Comparison of ENCODE assay signal across 18 cellular contexts in the genomic region with DNA sequence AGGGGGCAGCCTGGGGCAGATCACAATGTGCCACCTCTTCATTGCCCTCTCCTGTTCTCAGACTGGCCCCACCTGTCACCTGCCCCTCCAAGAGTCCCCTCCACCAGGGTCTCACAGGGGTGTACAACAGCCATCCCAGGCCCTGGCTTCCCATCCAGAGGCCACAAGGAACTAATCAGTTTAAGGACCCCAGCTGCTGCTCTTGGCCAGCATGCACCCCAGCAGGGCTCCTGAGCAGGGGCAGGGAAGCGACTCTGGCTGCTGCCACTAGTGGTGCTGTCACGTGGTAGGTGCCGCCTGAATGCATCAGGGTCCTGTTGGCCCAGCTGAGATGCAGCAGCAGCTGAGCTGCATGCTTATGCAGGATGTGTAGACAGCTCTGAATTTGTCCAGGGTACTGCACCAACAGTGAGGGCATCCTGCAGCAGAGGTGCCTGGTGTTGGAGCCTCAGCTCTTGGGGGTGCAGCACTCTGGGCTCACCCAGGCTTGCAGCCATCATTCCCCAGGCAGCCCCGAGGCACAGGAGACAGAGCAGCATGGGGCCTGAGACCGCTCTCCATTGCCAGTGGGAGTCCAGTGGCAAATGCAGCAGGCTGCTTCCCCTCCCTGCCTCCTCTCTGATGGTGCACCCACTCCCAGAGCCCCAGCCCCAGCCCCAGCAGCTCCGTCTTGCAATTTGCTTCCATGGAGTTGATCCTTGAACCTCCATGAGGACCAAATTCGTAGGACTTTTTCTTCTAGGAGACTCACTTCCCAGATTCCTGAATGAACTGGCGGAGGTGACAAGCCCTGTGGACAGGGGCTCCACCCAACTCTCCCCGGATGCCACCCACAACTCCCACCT.
A peak's percentile ranks its signal among the peaks of the same experiment; 100 is the strongest.
DNase-seq lines count a peak whose midpoint lies in the region; ATAC-seq, FAIRE-seq and TF ChIP-seq lines count a peak whose summit lies in the region.
"Had no signal": no experiment of that assay in that cellular context is flagged by ENCODE, and none has a peak within 500 bp of the region (broad histone marks: within the 10 kb centered on the region; RNA-seq: fewer than 3 reads in every experiment).

No MANE protein-coding gene starts in this region.

- TF ChIP-seq CTCF in mammary epithelial cell (conservative IDR thresholded peaks at IDR 0.05 in 1 of 2, IDR thresholded peaks at IDR 0.05 in 1 of 2; ENCODE audit: extremely low read depth in 1 of 2, insufficient read depth in 1 of 2, low read depth in 1 of 2, low read length in 2 of 2): no peak
- TF ChIP-seq CTCF in MCF 10A (IDR thresholded peaks at IDR 0.05; ENCODE audit: unreplicated experiment): no peak
- no peak for TF ChIP-seq CTCF in GM12878 (IDR thresholded peaks at IDR 0.05 in 2 of 3, conservative IDR thresholded peaks at IDR 0.05 in 1 of 3; ENCODE audit: control insufficient read depth in 2 of 3, extremely low read depth in 1 of 3, insufficient read depth in 1 of 3, low read depth in 3 of 3, low read length in 3 of 3)
- no peak for TF ChIP-seq CTCF in osteoblast (IDR thresholded peaks at IDR 0.05; ENCODE audit: extremely low read depth, low read depth, low read length)
- TF ChIP-seq CTCF in prostate gland (IDR thresholded peaks at IDR 0.05): no peak

- H3K36me3 ChIP-seq in mammary epithelial cell (ENCODE audit: insufficient read depth, low read length) (no peaks in the 10 kb centered on the region), GM12878 (ENCODE audit: control insufficient read depth in 2 of 2, insufficient read depth in 2 of 2, low read length in 1 of 2) (no peaks in the 10 kb centered on the region), osteoblast (ENCODE audit: insufficient read depth, low read length) (no peaks in the 10 kb centered on the region), prostate gland (no peaks in the 10 kb centered on the region)
- H3K36me3 ChIP-seq: BLaER1, HAP-1 had no signal

- no peak for ATAC-seq in GM12878

- H3K36me3 Mint-ChIP-seq in MCF 10A (ENCODE audit: insufficient read depth, unreplicated experiment): no peaks in the 10 kb centered on the region
- H3K36me3 Mint-ChIP-seq: CD8-positive, alpha-beta memory T cell had no signal

- H3K27ac ChIP-seq in mammary epithelial cell (ENCODE audit: insufficient read depth, low read depth, low read length) (no peak overlapping the region), GM12878 (ENCODE audit: control insufficient read depth, insufficient read depth) (no peak overlapping the region), osteoblast (ENCODE audit: low read depth, low read length) (no peak overlapping the region), prostate gland (no peak overlapping the region)
- H3K27ac ChIP-seq: BLaER1, HL-60 had no signal

- peaks cover 22% of the 10 kb centered on the region for H3K4me1 ChIP-seq in mammary epithelial cell (ENCODE audit: insufficient read depth, low read length)
- H3K4me1 ChIP-seq in GM12878 (ENCODE audit: control insufficient read depth, insufficient read depth, low read length): no peaks in the 10 kb centered on the region
- H3K4me1 ChIP-seq in osteoblast (ENCODE audit: insufficient read depth, low read length): no peaks in the 10 kb centered on the region
- no peaks in the 10 kb centered on the region for H3K4me1 ChIP-seq in prostate gland (replicated peaks)
- H3K4me1 ChIP-seq: Caco-2, HAP-1 had no signal

- CTCF ChIA-PET in mammary epithelial cell (lab: Charles Lee; ENCODE audit: low non-redundant PET): no interaction called here
- CTCF ChIA-PET in MCF 10A (lab: Yijun Ruan, JAX): no interaction called here
- CTCF ChIA-PET in GM12878 (lab: Yijun Ruan, JAX): no interaction called here

- SMC1A ChIA-PET in GM12878 (lab: Charles Lee; ENCODE audit: uncharacterized antibody, unreplicated experiment): no interaction called here

- FAIRE-seq in GM12878 (lab: Jason Lieb, UNC): no peak
- FAIRE-seq: H1 had no signal

- no peaks in the 10 kb centered on the region for H3K9me3 Mint-ChIP-seq in MCF 10A (ENCODE audit: unreplicated experiment)
- H3K9me3 Mint-ChIP-seq: CD8-positive, alpha-beta memory T cell had no signal

- no peak for TF ChIP-seq RAD21 in GM12878 (IDR thresholded peaks at IDR 0.05; ENCODE audit: insufficient read depth, low read depth, low read length)

- H3K79me2 ChIP-seq in mammary epithelial cell (ENCODE audit: insufficient read depth, low read length) (no peaks in the 10 kb centered on the region), GM12878 (ENCODE audit: control insufficient read depth, insufficient read depth, low read length) (no peaks in the 10 kb centered on the region), osteoblast (ENCODE audit: insufficient read depth, low read length) (no peaks in the 10 kb centered on the region)

- in situ Hi-C loops in mammary epithelial cell (cut with MboI; ENCODE audit: low sequenced_read_pairs in 2 of 2): no loop called here
- in situ Hi-C loops in GM12878 (cut with MboI): no loop called here

- H3K4me3 Mint-ChIP-seq in MCF 10A (ENCODE audit: unreplicated experiment): no peak overlapping the region
- H3K4me3 Mint-ChIP-seq: CD8-positive, alpha-beta memory T cell; HFFc6 had no signal

- H3K4me2 ChIP-seq in mammary epithelial cell (ENCODE audit: insufficient read depth, low read depth, low read length): no peak overlapping the region
- no peak overlapping the region for H3K4me2 ChIP-seq in GM12878 (ENCODE audit: control insufficient read depth, insufficient read depth)
- no peak overlapping the region for H3K4me2 ChIP-seq in osteoblast (ENCODE audit: insufficient read depth, low read length)
- H3K4me2 ChIP-seq: BLaER1 had no signal

- 100% methylated on average over 3 of the region's 9 CpGs for WGBS in mammary epithelial cell (ENCODE audit: low coverage, missing lambda C conversion rate)
- 19% methylated on average over 9 of the region's 9 CpGs for WGBS in GM12878 (ENCODE audit: insufficient coverage, insufficient replicate concordance, low lambda C conversion rate, missing lambda C conversion rate)
- 89% methylated on average over 9 of the region's 9 CpGs for WGBS in prostate gland

- no peaks in the 10 kb centered on the region for H3K9me3 ChIP-seq in mammary epithelial cell (replicated peaks; ENCODE audit: insufficient read depth, low read length)
- no peaks in the 10 kb centered on the region for H3K9me3 ChIP-seq in GM12878 (replicated peaks; ENCODE audit: control insufficient read depth, insufficient read depth, low read length)
- H3K9me3 ChIP-seq in osteoblast (ENCODE audit: low read depth, low read length): no peaks in the 10 kb centered on the region
- no peaks in the 10 kb centered on the region for H3K9me3 ChIP-seq in prostate gland
- H3K9me3 ChIP-seq: BLaER1, Caco-2, HAP-1 had no signal

- H3K27ac Mint-ChIP-seq in MCF 10A (ENCODE audit: low read depth, unreplicated experiment): no peak overlapping the region
- H3K27ac Mint-ChIP-seq: CD8-positive, alpha-beta memory T cell; HFFc6 had no signal

- H4K20me1 ChIP-seq in mammary epithelial cell (ENCODE audit: insufficient read depth, low read length) (no peaks in the 10 kb centered on the region), GM12878 (ENCODE audit: control insufficient read depth, insufficient read depth) (no peaks in the 10 kb centered on the region), osteoblast (ENCODE audit: insufficient read depth, low read length) (no peaks in the 10 kb centered on the region)
- H4K20me1 ChIP-seq: BLaER1 had no signal

- dilution Hi-C loops in mammary epithelial cell (cut with HindIII; ENCODE audit: low sequenced_read_pairs): no loop called here

- intact Hi-C loops in mammary epithelial cell (cut with micrococcal nuclease): loop anchor here (1.0 kb wide), 1 partner anchor 21 kb away; no protein-coding TSS in a partner anchor
- intact Hi-C loops in MCF 10A (cut with micrococcal nuclease): no loop called here
- intact Hi-C loops in GM12878 (cut with micrococcal nuclease; ENCODE audit: unreplicated experiment): no loop called here
- intact Hi-C loops in prostate gland (cut with DNase I): no loop called here

- TF ChIP-seq POLR2A in GM12878 (IDR thresholded peaks at IDR 0.05; ENCODE audit: low read depth, low read length): no peak
- TF ChIP-seq POLR2A in prostate gland (IDR thresholded peaks at IDR 0.05): no peak

- BruUV-seq in mammary epithelial cell (replicated peaks; lab: Mats Ljungman, UMichigan): no TSS peak
- no TSS peak for BruUV-seq in MCF 10A (replicated peaks; lab: Mats Ljungman, UMichigan)
- BruUV-seq in GM12878 (replicated peaks; lab: Mats Ljungman, UMichigan): no TSS peak

- H3K9ac ChIP-seq in mammary epithelial cell (ENCODE audit: insufficient read depth, low read length) (no peak overlapping the region), GM12878 (ENCODE audit: control insufficient read depth, insufficient read depth, low read length) (no peak overlapping the region)
- H3K9ac ChIP-seq: BLaER1 had no signal

- no peaks in the 10 kb centered on the region for H3K27me3 Mint-ChIP-seq in MCF 10A (ENCODE audit: insufficient read depth, unreplicated experiment)

- H3K4me3 ChIP-seq in mammary epithelial cell (replicated peaks in 1 of 3; ENCODE audit: insufficient read depth in 1 of 3, low read depth in 2 of 3, low read length in 3 of 3) (no peak overlapping the region), GM12878 (no peak overlapping the region), osteoblast (ENCODE audit: insufficient read depth, low read length) (no peak overlapping the region), prostate gland (no peak overlapping the region)
- H3K4me3 ChIP-seq: BLaER1, HAP-1 had no signal

- peak overlapping the region; percentile 62 for H2AFZ ChIP-seq in mammary epithelial cell (ENCODE audit: low read depth, low read length)
- no peak overlapping the region for H2AFZ ChIP-seq in GM12878 (ENCODE audit: control insufficient read depth, low read depth, low read length)
- H2AFZ ChIP-seq in osteoblast (ENCODE audit: low read length): no peak overlapping the region

- POLR2A ChIA-PET in MCF 10A (lab: Yijun Ruan, JAX) (no interaction called here), GM12878 (lab: Charles Lee) (no interaction called here)

- H3K4me1 Mint-ChIP-seq in MCF 10A (ENCODE audit: insufficient read depth, unreplicated experiment): no peaks in the 10 kb centered on the region
- H3K4me1 Mint-ChIP-seq: CD8-positive, alpha-beta memory T cell had no signal

- DNase-seq in mammary epithelial cell (no peak), MCF 10A (ENCODE audit: unreplicated experiment) (no peak), GM12878 (ENCODE audit: low read depth, low spot score) (no peak), osteoblast (ENCODE audit: insufficient read length, low spot score, missing footprints) (peak; percentile 51), glomerular visceral epithelial cell (ENCODE audit: extremely low spot score) (no peak), prostate gland (ENCODE audit: low spot score) (no peak), NCI-H1105 (lab: John Stamatoyannopoulos, UW) (no peak)
- DNase-seq: 8988T; AML-193; Caco-2; CD8-positive, alpha-beta memory T cell; DND-41; GDM1; HFFc6 had no signal

- no peak for TF ChIP-seq EP300 in GM12878 (IDR thresholded peaks at IDR 0.05; ENCODE audit: borderline replicate concordance in 1 of 2, control insufficient read depth in 1 of 2, low read depth in 2 of 2, low read length in 2 of 2)

- RAD21 ChIA-PET in GM12878 (lab: Charles Lee; ENCODE audit: unreplicated experiment): no interaction called here

- H3K27me3 ChIP-seq in mammary epithelial cell (ENCODE audit: insufficient read depth, low read length) (no peaks in the 10 kb centered on the region), GM12878 (replicated peaks in 1 of 2; ENCODE audit: control insufficient read depth in 2 of 2, insufficient read depth in 2 of 2, low read length in 1 of 2) (no peaks in the 10 kb centered on the region), osteoblast (ENCODE audit: insufficient read depth, low read length) (no peaks in the 10 kb centered on the region), prostate gland (replicated peaks; ENCODE audit: insufficient read depth) (no peaks in the 10 kb centered on the region)
- H3K27me3 ChIP-seq: BLaER1 had no signal
